In genomic region chr2:42297322-42297936, GRCh38 we compare ENCODE assay signal across 16 cellular contexts.
DNase-seq lines count a peak whose midpoint lies in the region; ATAC-seq and TF ChIP-seq lines count a peak whose summit lies in the region.
"Had no signal": no experiment of that assay in that cellular context is flagged by ENCODE, and none has a peak within 500 bp of the region (broad histone marks: within the 10 kb centered on the region; RNA-seq: fewer than 3 reads in every experiment).

No MANE protein-coding gene starts in this region.

- TF ChIP-seq CTCF in OCI-LY1 (IDR thresholded peaks at IDR 0.05; ENCODE audit: low read length) (no peak), breast epithelium (IDR thresholded peaks at IDR 0.05) (no peak)

- no peaks in the 10 kb centered on the region for H4K20me1 ChIP-seq in OCI-LY1 (ENCODE audit: insufficient read depth, low read length)

- H3K27me3 Mint-ChIP-seq in central memory CD8-positive, alpha-beta T cell, result no peaks in the 10 kb centered on the region

- no peaks in the 10 kb centered on the region for H3F3A ChIP-seq in OCI-LY1 (ENCODE audit: insufficient read depth, low read length)

- H3K4me1 ChIP-seq in OCI-LY1 (ENCODE audit: insufficient read depth, low read length, severe bottlenecking) (peaks cover 25% of the 10 kb centered on the region), breast epithelium (no peaks in the 10 kb centered on the region)
- H3K4me1 ChIP-seq: SJSA1 had no signal

- no peak overlapping the region for H2AFZ ChIP-seq in OCI-LY1 (ENCODE audit: low read length)

- ATAC-seq in central memory CD8-positive, alpha-beta T cell (replicated peaks; ENCODE audit: extremely low read depth, poor library complexity, severe bottlenecking), result peak; percentile 90

- H3K36me3 ChIP-seq in OCI-LY1 (ENCODE audit: insufficient read depth, low read length) (peaks cover 16% of the 10 kb centered on the region), breast epithelium (no peaks in the 10 kb centered on the region)

- peak; percentile 33 for DNase-seq in NOMO-1 treated with DMSO at 0.1 percent for 48 hours (lab: John Stamatoyannopoulos, UW; ENCODE audit: unreplicated experiment)
- no peak for DNase-seq in NOMO-1 (lab: John Stamatoyannopoulos, UW; ENCODE audit: unreplicated experiment in 2 of 2)
- DNase-seq in central memory CD8-positive, alpha-beta T cell (ENCODE audit: low spot score in 2 of 2), result peak in 1 of 2 donors; percentile 15
- DNase-seq in renal cortical epithelial cell (ENCODE audit: low read depth), result peak; percentile 19
- no peak for DNase-seq in DMS 273 (lab: John Stamatoyannopoulos, UW; ENCODE audit: unreplicated experiment)
- DNase-seq in hepatic stellate cell (ENCODE audit: low spot score), result no peak
- no peak for DNase-seq in breast epithelium (ENCODE audit: low spot score in 2 of 2)
- DNase-seq: H7, hippocampal formation, NCI-H146, NCI-H774, substantia nigra had no signal

- TF ChIP-seq POLR2A in breast epithelium (IDR thresholded peaks at IDR 0.05), result no peak

- H3K4me3 ChIP-seq in OCI-LY1 (ENCODE audit: low read depth, low read length, poor library complexity, severe bottlenecking), result no peak overlapping the region
- no peak overlapping the region for H3K4me3 ChIP-seq in breast epithelium
- H3K4me3 ChIP-seq: ascending aorta, SJSA1 had no signal

- H3K27ac ChIP-seq in OCI-LY1 (ENCODE audit: low read depth, low read length, poor library complexity, severe bottlenecking), result peak overlapping the region; percentile 47
- no peak overlapping the region for H3K27ac ChIP-seq in breast epithelium
- H3K27ac ChIP-seq: 22Rv1, SJSA1 had no signal

- H3K9me3 Mint-ChIP-seq in central memory CD8-positive, alpha-beta T cell, result no peaks in the 10 kb centered on the region

- peaks cover 40% of the 10 kb centered on the region for H3K4me1 Mint-ChIP-seq in central memory CD8-positive, alpha-beta T cell

- H3K9ac ChIP-seq in OCI-LY1 (ENCODE audit: low read length), result no peak overlapping the region

- peak overlapping the region; percentile 60 for H3K4me3 Mint-ChIP-seq in central memory CD8-positive, alpha-beta T cell

- intact Hi-C loops in breast epithelium (cut with DNase I; ENCODE audit: low total_unique reads), result no loop called here

- no peaks in the 10 kb centered on the region for H3K27me3 ChIP-seq in OCI-LY1 (ENCODE audit: insufficient read depth, low read length)
- no peaks in the 10 kb centered on the region for H3K27me3 ChIP-seq in breast epithelium
- H3K27me3 ChIP-seq: ascending aorta, SJSA1 had no signal

- no peaks in the 10 kb centered on the region for H3K9me3 ChIP-seq in OCI-LY1 (ENCODE audit: low read length)
- no peaks in the 10 kb centered on the region for H3K9me3 ChIP-seq in breast epithelium
- H3K9me3 ChIP-seq: ascending aorta, SJSA1 had no signal

- H3K79me2 ChIP-seq in OCI-LY1 (ENCODE audit: insufficient read depth, low read length), result no peaks in the 10 kb centered on the region

- H3K4me2 ChIP-seq in OCI-LY1 (ENCODE audit: low read length), result peak overlapping the region; percentile 26; the same call in 1 of the 2 replicates

- H3K27ac Mint-ChIP-seq in central memory CD8-positive, alpha-beta T cell (ENCODE audit: low read depth), result peak overlapping the region; percentile 72

- H3K36me3 Mint-ChIP-seq in central memory CD8-positive, alpha-beta T cell (ENCODE audit: insufficient read depth), result peaks cover 41% of the 10 kb centered on the region

- H3K9me2 ChIP-seq in OCI-LY1 (ENCODE audit: low read depth, low read length), result no peaks in the 10 kb centered on the region

Comparison
In these comparisons a context has a peak if more than half of its experiments do, and no peak if none do; other contexts are left out.
1. DNase-seq: peak in NOMO-1 treated with DMSO at 0.1 percent for 48 hours (single experiment) and renal cortical epithelial cell (single experiment); none in NOMO-1 (0 of 2), DMS 273 (single experiment), hepatic stellate cell (single experiment) and breast epithelium (0 of 2).